12 cellular contexts compared by ENCODE assay signal in genomic region chr7:99767662-99768061, GRCh38. TPM values are rescaled to one million over a fixed set of nuclear protein-coding genes. Genes with fewer than 3 reads are reported as not detected.
DNase-seq lines count a peak whose midpoint lies in the region; ATAC-seq and FAIRE-seq lines count a peak whose summit lies in the region.
"Had no signal": no experiment of that assay in that cellular context is flagged by ENCODE, and none has a peak within 500 bp of the region (broad histone marks: within the 10 kb centered on the region; RNA-seq: fewer than 3 reads in every experiment).

No MANE protein-coding gene starts in this region.

- no peak for DNase-seq in stimulated activated naive CD8-positive, alpha-beta T cell treated with anti-CD3 and anti-CD28 coated beads, Interleukin-15, amount 100 ng/mL, for 72 hours
- no peak for DNase-seq in stimulated activated naive CD8-positive, alpha-beta T cell treated with anti-CD3 and anti-CD28 coated beads, Interleukin-15, Interleukin-2, amounts not matched to agents 100 U/mL and 50 U/mL, for 24 hours
- DNase-seq in urothelium cell line (ENCODE audit: low spot score) (no peak), mucosa of gallbladder (ENCODE audit: low spot score) (no peak), NCI-H1694 treated with DMSO at 0.1 percent for 48 hours (lab: John Stamatoyannopoulos, UW) (no peak)
- no peak for DNase-seq in stimulated activated CD4-positive, alpha-beta T cell treated with anti-CD3 and anti-CD28 coated beads, Interleukin-4, amount 100 ng/mL, for 4 hours
- DNase-seq: 8988T, GOT3, transverse colon had no signal

- H3K27me3 Mint-ChIP-seq in stimulated activated naive CD8-positive, alpha-beta T cell treated with anti-CD3 and anti-CD28 coated beads, Interleukin-15, amount 100 ng/mL, for 72 hours, result peaks cover 26% of the 10 kb centered on the region

- H3K4me3 Mint-ChIP-seq in stimulated activated naive CD8-positive, alpha-beta T cell treated with anti-CD3 and anti-CD28 coated beads, Interleukin-15, amount 100 ng/mL, for 72 hours, result peak overlapping the region; percentile 4 to 14

- H3K27ac Mint-ChIP-seq in stimulated activated naive CD8-positive, alpha-beta T cell treated with anti-CD3 and anti-CD28 coated beads, Interleukin-15, amount 100 ng/mL, for 72 hours, result no peak overlapping the region

- H3K9me3 Mint-ChIP-seq in stimulated activated naive CD8-positive, alpha-beta T cell treated with anti-CD3 and anti-CD28 coated beads, Interleukin-15, amount 100 ng/mL, for 72 hours, result peaks cover 0 to 6% of the 10 kb centered on the region in 2 donors

- no peak for FAIRE-seq in urothelium cell line (lab: Jason Lieb, UNC)
- FAIRE-seq: bronchial epithelial cell had no signal

- no peak for ATAC-seq in stimulated activated naive CD8-positive, alpha-beta T cell treated with anti-CD3 and anti-CD28 coated beads, Interleukin-15, amount 100 ng/mL, for 72 hours
- ATAC-seq in stimulated activated naive CD8-positive, alpha-beta T cell treated with anti-CD3 and anti-CD28 coated beads, Interleukin-15, Interleukin-2, amounts not matched to agents 100 U/mL and 50 U/mL, for 24 hours, result no peak
- ATAC-seq in GM21825 (IDR thresholded peaks at IDR 0.05; ENCODE audit: unreplicated experiment), result peak; percentile 85
- peak; percentile 85 for ATAC-seq in HG03354 (IDR thresholded peaks at IDR 0.05; ENCODE audit: poor library complexity, severe bottlenecking, unreplicated experiment)

- peaks cover 18% of the 10 kb centered on the region for H3K4me1 Mint-ChIP-seq in stimulated activated naive CD8-positive, alpha-beta T cell treated with anti-CD3 and anti-CD28 coated beads, Interleukin-15, amount 100 ng/mL, for 72 hours

RNA-seq across cellular contexts. Expression of gene CYP3A4, which starts 16.3 kb away (rescaled TPM):
- total RNA-seq in mucosa of gallbladder, result 9.7 TPM
- total RNA-seq: bronchial epithelial cell had no signal

RNA-seq across cellular contexts. Expression of gene CYP3A7, which starts 32.7 kb away (rescaled TPM):
- total RNA-seq in mucosa of gallbladder, result 92.6 TPM
- total RNA-seq: bronchial epithelial cell had no signal

Comparison
In these comparisons a context has a peak if more than half of its experiments do, and no peak if none do; other contexts are left out.
1. ATAC-seq: peak in GM21825 (single experiment) and HG03354 (single experiment); none in stimulated activated naive CD8-positive, alpha-beta T cell treated with anti-CD3 and anti-CD28 coated beads, Interleukin-15, amount 100 ng/mL, for 72 hours (single experiment) and stimulated activated naive CD8-positive, alpha-beta T cell treated with anti-CD3 and anti-CD28 coated beads, Interleukin-15, Interleukin-2, amounts not matched to agents 100 U/mL and 50 U/mL, for 24 hours (single experiment).